21 cellular contexts compared by ENCODE assay signal in the genomic region with DNA sequence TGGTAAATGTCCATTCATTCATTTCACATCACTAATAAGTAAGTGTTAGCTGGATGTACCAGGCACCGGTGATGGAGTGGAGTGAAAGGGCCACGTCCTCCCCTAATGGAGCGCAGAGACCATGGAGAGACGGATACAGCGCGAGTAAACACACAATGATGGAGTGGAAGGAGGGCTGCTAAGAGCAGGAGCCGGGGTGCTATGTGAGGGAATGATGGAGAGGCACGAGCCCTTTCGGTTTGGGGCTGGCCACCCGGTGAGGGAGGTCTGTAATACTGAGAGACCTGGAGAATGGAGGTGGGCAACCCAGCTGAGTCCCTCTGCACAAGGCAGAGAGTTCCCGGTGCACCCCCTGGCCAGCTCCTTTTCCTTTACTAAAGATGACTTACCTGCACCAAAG.
"Had no signal": no experiment of that assay in that cellular context is flagged by ENCODE, and none has a peak within 500 bp of the region (broad histone marks: within the 10 kb centered on the region; RNA-seq: fewer than 3 reads in every experiment).

No MANE protein-coding gene starts in this region.

- H3K4me3 ChIP-seq: breast epithelium, heart right ventricle, SJCRH30, thoracic aorta had no signal

- H3K9me3 Mint-ChIP-seq: activated naive CD4-positive, alpha-beta T cell treated with anti-CD3 and anti-CD28 coated beads for 36 hours; activated naive CD8-positive, alpha-beta T cell treated with anti-CD3 and anti-CD28 coated beads, Interleukin-2, amount 10 ng/mL, durations not matched to agents 7 days and 5 days; activated T-helper 2 cell treated with anti-CD3 and anti-CD28 coated beads, Interferon-gamma antibody, Interleukin-2, Interleukin-4, amounts not matched to agents 10 μg/mL and 5 μg/mL and 100 μg/mL, durations not matched to agents 14 hours and 24 hours and 36 hours; naive thymus-derived CD8-positive, alpha-beta T cell; T-cell; type B pancreatic cell had no signal

- H3K27me3 Mint-ChIP-seq: activated naive CD8-positive, alpha-beta T cell treated with anti-CD3 and anti-CD28 coated beads, Interleukin-2, amount 10 ng/mL, durations not matched to agents 7 days and 5 days; naive thymus-derived CD8-positive, alpha-beta T cell; T-cell; type B pancreatic cell had no signal

- H3K27me3 ChIP-seq: breast epithelium, heart right ventricle, neutrophil, SJCRH30 had no signal

- H3K27ac ChIP-seq: breast epithelium, epithelial cell of prostate, heart right ventricle, neutrophil, parathyroid adenoma, SJCRH30, thoracic aorta, WERI-Rb-1 had no signal

- H3K27ac Mint-ChIP-seq: activated naive CD4-positive, alpha-beta T cell treated with anti-CD3 and anti-CD28 coated beads for 36 hours; activated naive CD8-positive, alpha-beta T cell treated with anti-CD3 and anti-CD28 coated beads, Interleukin-2, amount 10 ng/mL, durations not matched to agents 7 days and 5 days; activated T-helper 2 cell treated with anti-CD3 and anti-CD28 coated beads, Interferon-gamma antibody, Interleukin-2, Interleukin-4, amounts not matched to agents 10 μg/mL and 5 μg/mL and 100 μg/mL, durations not matched to agents 14 hours and 24 hours and 36 hours; naive thymus-derived CD8-positive, alpha-beta T cell; T-cell; type B pancreatic cell had no signal

- ATAC-seq: heart right ventricle; naive thymus-derived CD8-positive, alpha-beta T cell; T-cell had no signal

- DNase-seq: activated CD4-positive, alpha-beta T cell treated with anti-CD3 and anti-CD28 coated beads, Interleukin-2, amount 50 U/mL, for 4 hours; activated naive CD4-positive, alpha-beta T cell treated with anti-CD3 and anti-CD28 coated beads for 36 hours; activated naive CD8-positive, alpha-beta T cell treated with anti-CD3 and anti-CD28 coated beads, Interleukin-2, amount 10 ng/mL, durations not matched to agents 7 days and 5 days; activated T-cell treated with anti-CD3 and anti-CD28 coated beads, Interleukin-2, amount 50 U/mL, for 1 hour; amniotic stem cell; cortex of kidney; heart right ventricle; SJCRH30; stimulated activated CD4-positive, alpha-beta T cell treated with anti-CD3 and anti-CD28 coated beads, Interleukin-4, amount 100 ng/mL, for 1 hour; stimulated activated naive CD4-positive, alpha-beta T cell treated with Interleukin-2 at 50 U/mL for 16 hours; WERI-Rb-1 had no signal

- H3K4me1 ChIP-seq: breast epithelium, parathyroid adenoma, SJCRH30 had no signal

- H3K9me3 ChIP-seq: breast epithelium, heart right ventricle, neutrophil, SJCRH30, thoracic aorta had no signal

- H3K36me3 ChIP-seq: breast epithelium, neutrophil, thoracic aorta had no signal

- H3K4me3 Mint-ChIP-seq: activated naive CD4-positive, alpha-beta T cell treated with anti-CD3 and anti-CD28 coated beads for 36 hours; activated naive CD8-positive, alpha-beta T cell treated with anti-CD3 and anti-CD28 coated beads, Interleukin-2, amount 10 ng/mL, durations not matched to agents 7 days and 5 days; mesothelial cell of epicardium; naive thymus-derived CD8-positive, alpha-beta T cell; T-cell; type B pancreatic cell had no signal

- H3K4me1 Mint-ChIP-seq: T-cell had no signal

- H3K36me3 Mint-ChIP-seq: activated naive CD8-positive, alpha-beta T cell treated with anti-CD3 and anti-CD28 coated beads, Interleukin-2, amount 10 ng/mL, durations not matched to agents 7 days and 5 days had no signal
